12 cellular contexts compared by ENCODE assay signal in genomic region chr7:4144801-4145470, GRCh38.
DNase-seq lines count a peak whose midpoint lies in the region; ATAC-seq and TF ChIP-seq lines count a peak whose summit lies in the region.
"Had no signal": no experiment of that assay in that cellular context is flagged by ENCODE, and none has a peak within 500 bp of the region (broad histone marks: within the 10 kb centered on the region; RNA-seq: fewer than 3 reads in every experiment).

No MANE protein-coding gene starts in this region.

- peaks cover 13% of the 10 kb centered on the region for H3K4me1 Mint-ChIP-seq in stimulated activated naive CD8-positive, alpha-beta T cell treated with anti-CD3 and anti-CD28 coated beads, Interleukin-15, amount 100 ng/mL, for 72 hours
- H3K4me1 Mint-ChIP-seq in stimulated activated effector memory CD8-positive, alpha-beta T cell treated with anti-CD3 and anti-CD28 coated beads, Interleukin-12 subunit alpha, Interleukin-12 subunit beta, amount 100 ng/mL, for 72 hours: peaks cover 9% of the 10 kb centered on the region
- H3K4me1 Mint-ChIP-seq: CD8-positive, alpha-beta memory T cell had no signal

- TF ChIP-seq CTCF in foreskin fibroblast (IDR thresholded peaks at IDR 0.05; ENCODE audit: low read depth, low read length) (no peak), neural cell (IDR thresholded peaks at IDR 0.05; ENCODE audit: poor library complexity, severe bottlenecking) (no peak)

- no peak overlapping the region for H3K27ac ChIP-seq in neural cell (ENCODE audit: low read length)
- H3K27ac ChIP-seq: parathyroid adenoma had no signal

- no peaks in the 10 kb centered on the region for H3K36me3 ChIP-seq in neural cell (ENCODE audit: insufficient read depth, low read length)

- no peak overlapping the region for H3K4me2 ChIP-seq in neural cell (ENCODE audit: low read length)

- H3K27ac Mint-ChIP-seq in stimulated activated naive CD8-positive, alpha-beta T cell treated with anti-CD3 and anti-CD28 coated beads, Interleukin-15, amount 100 ng/mL, for 72 hours: peak overlapping the region in 1 of 2 donors; percentile 92
- H3K27ac Mint-ChIP-seq in stimulated activated effector memory CD8-positive, alpha-beta T cell treated with anti-CD3 and anti-CD28 coated beads, Interleukin-12 subunit alpha, Interleukin-12 subunit beta, amount 100 ng/mL, for 72 hours: no peak overlapping the region
- H3K27ac Mint-ChIP-seq: CD8-positive, alpha-beta memory T cell had no signal

- peak overlapping the region; percentile 26 for H3K9ac ChIP-seq in neural cell (ENCODE audit: low read length)
- H3K9ac ChIP-seq: parathyroid adenoma had no signal

- ATAC-seq in stimulated activated naive CD8-positive, alpha-beta T cell treated with anti-CD3 and anti-CD28 coated beads, Interleukin-15, amount 100 ng/mL, for 72 hours: peak; percentile 16
- no peak for ATAC-seq in stimulated activated naive CD8-positive, alpha-beta T cell treated with anti-CD3 and anti-CD28 coated beads, Interleukin-15, Interleukin-2, amounts not matched to agents 100 U/mL and 50 U/mL, for 24 hours
- ATAC-seq in HG02623 (IDR thresholded peaks at IDR 0.05; ENCODE audit: unreplicated experiment): no peak
- no peak for ATAC-seq in GM21576 (IDR thresholded peaks at IDR 0.05; ENCODE audit: unreplicated experiment)
- ATAC-seq in stimulated activated effector memory CD8-positive, alpha-beta T cell treated with anti-CD3 and anti-CD28 coated beads, Interleukin-12 subunit alpha, Interleukin-12 subunit beta, amount 100 ng/mL, for 72 hours: no peak

- H3K27me3 Mint-ChIP-seq in stimulated activated naive CD8-positive, alpha-beta T cell treated with anti-CD3 and anti-CD28 coated beads, Interleukin-15, amount 100 ng/mL, for 72 hours: peaks cover 23% of the 10 kb centered on the region

- DNase-seq in stimulated activated naive CD8-positive, alpha-beta T cell treated with anti-CD3 and anti-CD28 coated beads, Interleukin-15, amount 100 ng/mL, for 72 hours: peak in 1 of 2 donors; percentile 4
- no peak for DNase-seq in stimulated activated naive CD8-positive, alpha-beta T cell treated with anti-CD3 and anti-CD28 coated beads, Interleukin-15, Interleukin-2, amounts not matched to agents 100 U/mL and 50 U/mL, for 24 hours
- DNase-seq in foreskin fibroblast: peak; percentile 11 to 74
- DNase-seq in stimulated activated effector memory CD8-positive, alpha-beta T cell treated with anti-CD3 and anti-CD28 coated beads, Interleukin-12 subunit alpha, Interleukin-12 subunit beta, amount 100 ng/mL, for 72 hours (ENCODE audit: low spot score in 2 of 2): no peak
- no peak for DNase-seq in AG08395 (ENCODE audit: low spot score)
- DNase-seq: activated CD8-positive, alpha-beta memory T cell treated with anti-CD3 and anti-CD28 coated beads, Interleukin-2, amount 50 U/mL, for 48 hours; NCI-H187 had no signal

- H3K4me3 ChIP-seq in foreskin fibroblast (ENCODE audit: low read depth in 1 of 2, low read length in 2 of 2): peak overlapping the region in 1 of 2 donors; percentile 31
- H3K4me3 ChIP-seq in neural cell (ENCODE audit: low read length): no peak overlapping the region

- H3F3A ChIP-seq in neural cell (ENCODE audit: insufficient read depth, low read length, poor library complexity, severe bottlenecking): no peaks in the 10 kb centered on the region

- H3K36me3 Mint-ChIP-seq in stimulated activated effector memory CD8-positive, alpha-beta T cell treated with anti-CD3 and anti-CD28 coated beads, Interleukin-12 subunit alpha, Interleukin-12 subunit beta, amount 100 ng/mL, for 72 hours: no peaks in the 10 kb centered on the region
- H3K36me3 Mint-ChIP-seq: CD8-positive, alpha-beta memory T cell had no signal

- H3K27me3 ChIP-seq in neural cell (ENCODE audit: insufficient read depth, low read depth, low read length): no peaks in the 10 kb centered on the region

- H3K9me3 ChIP-seq in neural cell (ENCODE audit: low read length): no peaks in the 10 kb centered on the region

- no peak for TF ChIP-seq EP300 in neural cell (conservative IDR thresholded peaks at IDR 0.05; ENCODE audit: poor library complexity, severe bottlenecking)

- H4K20me1 ChIP-seq in neural cell (ENCODE audit: insufficient read depth): no peaks in the 10 kb centered on the region

- H2AFZ ChIP-seq in neural cell (ENCODE audit: low read depth, low read length): no peak overlapping the region
- H2AFZ ChIP-seq: parathyroid adenoma had no signal

- H3K79me2 ChIP-seq in neural cell (replicated peaks; ENCODE audit: insufficient read depth, low read length): no peaks in the 10 kb centered on the region
- H3K79me2 ChIP-seq: parathyroid adenoma had no signal

- TF ChIP-seq RAD21 in neural cell (conservative IDR thresholded peaks at IDR 0.05): no peak

- H3K9me2 ChIP-seq in neural cell (ENCODE audit: insufficient read depth, low read length): no peaks in the 10 kb centered on the region

- no peaks in the 10 kb centered on the region for H3K9me3 Mint-ChIP-seq in stimulated activated naive CD8-positive, alpha-beta T cell treated with anti-CD3 and anti-CD28 coated beads, Interleukin-15, amount 100 ng/mL, for 72 hours
- H3K9me3 Mint-ChIP-seq in stimulated activated effector memory CD8-positive, alpha-beta T cell treated with anti-CD3 and anti-CD28 coated beads, Interleukin-12 subunit alpha, Interleukin-12 subunit beta, amount 100 ng/mL, for 72 hours: no peaks in the 10 kb centered on the region

- peak overlapping the region in 1 of 2 donors; percentile 61 for H3K4me3 Mint-ChIP-seq in stimulated activated naive CD8-positive, alpha-beta T cell treated with anti-CD3 and anti-CD28 coated beads, Interleukin-15, amount 100 ng/mL, for 72 hours
- no peak overlapping the region for H3K4me3 Mint-ChIP-seq in stimulated activated effector memory CD8-positive, alpha-beta T cell treated with anti-CD3 and anti-CD28 coated beads, Interleukin-12 subunit alpha, Interleukin-12 subunit beta, amount 100 ng/mL, for 72 hours
- H3K4me3 Mint-ChIP-seq: CD8-positive, alpha-beta memory T cell had no signal

TF ChIP-seq in neural cell, 6 proteins besides CTCF, POLR2A, EP300 and RAD21:
- TF ChIP-seq EZH2 (IDR thresholded peaks at IDR 0.05; ENCODE audit: borderline replicate concordance, insufficient read depth, low read length, poor library complexity, severe bottlenecking): no peak
- no peak for TF ChIP-seq POLR2AphosphoS5 (IDR thresholded peaks at IDR 0.05)
- no peak for TF ChIP-seq SMC3 (conservative IDR thresholded peaks at IDR 0.05; ENCODE audit: poor library complexity)
- TF ChIP-seq REST (IDR thresholded peaks at IDR 0.05; ENCODE audit: borderline replicate concordance): no peak
- no peak for TF ChIP-seq MXI1 (conservative IDR thresholded peaks at IDR 0.05; ENCODE audit: poor library complexity, severe bottlenecking)
- no peak for TF ChIP-seq TAF1 (IDR thresholded peaks at IDR 0.05; ENCODE audit: low read depth)

Comparison
In these comparisons a context has a peak if more than half of its experiments do, and no peak if none do; other contexts are left out.
1. DNase-seq: peak in foreskin fibroblast (2 of 2); none in stimulated activated naive CD8-positive, alpha-beta T cell treated with anti-CD3 and anti-CD28 coated beads, Interleukin-15, Interleukin-2, amounts not matched to agents 100 U/mL and 50 U/mL, for 24 hours (single experiment), stimulated activated effector memory CD8-positive, alpha-beta T cell treated with anti-CD3 and anti-CD28 coated beads, Interleukin-12 subunit alpha, Interleukin-12 subunit beta, amount 100 ng/mL, for 72 hours (0 of 2) and AG08395 (single experiment).